9 cellular contexts compared by ENCODE assay signal in the genomic region with DNA sequence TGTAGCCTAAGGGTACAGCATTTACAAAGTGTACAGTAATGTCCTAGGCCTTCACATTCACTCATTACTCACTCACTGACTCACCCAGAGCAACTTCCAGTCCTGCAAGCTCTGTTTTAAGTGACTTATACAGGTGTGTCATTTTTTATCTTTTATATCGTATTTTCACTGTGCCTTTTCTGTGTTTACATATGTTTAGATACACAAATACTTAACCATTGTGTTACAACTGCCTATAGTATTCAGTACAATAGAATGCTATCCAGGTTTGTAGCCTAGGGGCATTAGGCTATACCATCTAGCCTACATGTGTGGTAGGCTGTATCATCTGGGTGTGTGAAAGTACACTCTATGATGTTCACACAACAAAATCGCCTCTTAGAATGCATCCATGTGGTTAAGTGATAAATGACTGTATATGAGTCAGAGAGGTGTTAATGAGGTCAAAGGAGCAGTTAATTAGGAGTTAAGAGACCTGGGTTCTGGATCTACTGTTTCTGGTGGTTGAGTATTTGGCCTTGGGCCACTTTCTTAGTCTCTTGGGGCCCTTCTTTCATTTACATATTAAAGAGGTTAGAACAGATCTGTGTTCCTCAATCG.
DNase-seq lines count a peak whose midpoint lies in the region; ATAC-seq, FAIRE-seq and TF ChIP-seq lines count a peak whose summit lies in the region.
"Had no signal": no experiment of that assay in that cellular context is flagged by ENCODE, and none has a peak within 500 bp of the region (broad histone marks: within the 10 kb centered on the region; RNA-seq: fewer than 3 reads in every experiment).

No MANE protein-coding gene starts in this region.

- H3K79me2 ChIP-seq in keratinocyte (ENCODE audit: control insufficient read depth, insufficient read depth, low read length), result no peaks in the 10 kb centered on the region

- ATAC-seq in HG02759 (IDR thresholded peaks at IDR 0.05; ENCODE audit: unreplicated experiment) (no peak), GM21737 (IDR thresholded peaks at IDR 0.05; ENCODE audit: unreplicated experiment) (no peak)

- H3K4me1 ChIP-seq in keratinocyte (ENCODE audit: control insufficient read depth, extremely low read depth, insufficient read depth, low read length), result peaks cover 25% of the 10 kb centered on the region

- dilution Hi-C loops in keratinocyte (cut with MboI; ENCODE audit: extremely low pct_ligation_motif_present, low sequenced_read_pairs), result no loop called here

- FAIRE-seq in keratinocyte (lab: Jason Lieb, UNC), result peak; percentile 80
- FAIRE-seq: islet of Langerhans had no signal

- H3K27me3 ChIP-seq in keratinocyte (ENCODE audit: control insufficient read depth, extremely low read depth, insufficient read depth, low read length), result no peaks in the 10 kb centered on the region

- no peak overlapping the region for H2AFZ ChIP-seq in keratinocyte (ENCODE audit: control insufficient read depth, low read length)

- no peak overlapping the region for H3K4me3 ChIP-seq in keratinocyte (ENCODE audit: control insufficient read depth in 2 of 3, extremely low read depth in 1 of 3, insufficient read depth in 2 of 3, low read depth in 1 of 3, low read length in 3 of 3)

- H3K36me3 ChIP-seq in keratinocyte (ENCODE audit: control insufficient read depth in 2 of 2, extremely low read depth in 1 of 2, insufficient read depth in 2 of 2, low read length in 2 of 2), result no peaks in the 10 kb centered on the region

- H4K20me1 ChIP-seq in keratinocyte (ENCODE audit: control insufficient read depth, extremely low read depth, insufficient read depth, low read length), result no peaks in the 10 kb centered on the region

- no peak for TF ChIP-seq CTCF in keratinocyte (optimal IDR thresholded peaks at IDR 0.05 in 1 of 3, IDR thresholded peaks at IDR 0.05 in 1 of 3, conservative IDR thresholded peaks at IDR 0.05 in 1 of 3; ENCODE audit: extremely low read depth in 1 of 3, insufficient read depth in 2 of 3, low read length in 3 of 3)

- H3K4me2 ChIP-seq in keratinocyte (ENCODE audit: control insufficient read depth, extremely low read depth, insufficient read depth, low read depth, low read length), result peak overlapping the region; percentile 23

- no peaks in the 10 kb centered on the region for H3K9me3 ChIP-seq in keratinocyte (ENCODE audit: control insufficient read depth, low read depth, low read length)

- DNase-seq in COR-L47 (lab: John Stamatoyannopoulos, UW), result peak; percentile 66
- peak; percentile 39 for DNase-seq in HPDE6-E6E7 (ENCODE audit: extremely low spot score)
- peak; percentile 35 to 79 for DNase-seq in SW 1271 (lab: John Stamatoyannopoulos, UW)
- DNase-seq in keratinocyte (ENCODE audit: low read depth, low spot score), result peak; percentile 99
- no peak for DNase-seq in T-helper 9 cell
- DNase-seq in DMS 273 treated with DMSO at 0.1 percent for 48 hours (lab: John Stamatoyannopoulos, UW), result no peak

- H3K9me1 ChIP-seq in keratinocyte (ENCODE audit: control insufficient read depth, extremely low read depth, insufficient read depth, low read length), result no peaks in the 10 kb centered on the region

- no peak overlapping the region for H3K9ac ChIP-seq in keratinocyte (ENCODE audit: control insufficient read depth, extremely low read depth, insufficient read depth, low read length)

- H3K27ac ChIP-seq in keratinocyte (ENCODE audit: control insufficient read depth, insufficient read depth, low read length), result peak overlapping the region; percentile 60

Comparison
In these comparisons a context has a peak if more than half of its experiments do, and no peak if none do; other contexts are left out.
1. DNase-seq: peak in COR-L47 (single experiment), HPDE6-E6E7 (single experiment), SW 1271 (2 of 2) and keratinocyte (single experiment); none in T-helper 9 cell (single experiment) and DMS 273 treated with DMSO at 0.1 percent for 48 hours (single experiment).